8 cellular contexts compared by ENCODE assay signal in the genomic region with DNA sequence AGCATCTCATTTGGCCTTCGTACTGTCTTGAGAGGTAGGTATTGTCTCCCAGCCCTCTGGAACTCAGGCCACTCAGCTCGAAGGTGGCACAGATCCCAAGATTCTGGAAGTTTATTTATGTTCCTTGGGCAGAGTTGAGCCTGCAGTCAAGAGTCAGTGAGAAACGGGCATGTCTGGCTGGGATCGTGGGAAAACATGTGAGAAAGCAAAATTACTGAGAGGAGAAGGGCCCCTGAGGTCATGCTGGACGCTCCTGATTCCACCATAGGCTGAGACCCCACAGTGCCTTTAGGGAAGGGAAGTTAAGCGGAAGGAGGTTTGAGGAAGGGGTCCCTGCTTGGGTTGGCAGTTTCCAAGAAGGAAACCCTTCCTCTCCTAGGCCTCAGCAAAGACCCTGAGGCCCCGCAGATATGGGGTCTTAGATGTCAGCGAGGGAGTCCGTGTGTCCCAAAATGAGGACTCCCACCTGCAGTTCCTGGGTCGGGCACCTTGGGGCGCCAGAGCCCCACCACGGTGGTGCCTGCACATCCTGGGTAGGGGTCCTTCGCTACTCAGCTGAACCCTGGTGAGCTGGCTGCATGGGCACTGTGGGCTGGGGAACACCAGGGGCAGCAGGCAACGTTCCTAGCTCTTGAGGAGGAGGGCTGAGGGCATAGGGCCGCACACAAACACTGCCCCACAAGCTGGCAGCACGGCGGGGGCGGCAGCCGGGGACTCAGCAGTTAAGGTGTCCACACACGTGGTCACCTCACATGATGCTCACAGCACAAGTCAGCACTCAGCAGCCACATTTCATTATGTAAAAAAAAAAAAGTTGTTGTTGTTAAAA. TPM values are rescaled to one million over a fixed set of nuclear protein-coding genes. Genes with fewer than 3 reads are reported as not detected.
DNase-seq lines count a peak whose midpoint lies in the region; ATAC-seq and TF ChIP-seq lines count a peak whose summit lies in the region.

No MANE protein-coding gene starts in this region.

- no peak overlapping the region for H3K4me3 ChIP-seq in fibroblast of lung (replicated peaks in 1 of 4; ENCODE audit: control extremely low read depth in 1 of 4, insufficient read depth in 1 of 4, low read depth in 3 of 4, low read length in 4 of 4)

- peaks cover 7% of the 10 kb centered on the region for H3K4me1 Mint-ChIP-seq in activated T-cell treated with anti-CD3 and anti-CD28 coated beads, Interleukin-2, amount 50 U/mL, for 24 hours (ENCODE audit: low read depth)
- H3K4me1 Mint-ChIP-seq in WTC11, result peaks cover 15% of the 10 kb centered on the region
- H3K4me1 Mint-ChIP-seq in progenitor cell of endocrine pancreas (ENCODE audit: low read depth), result peaks cover 3% of the 10 kb centered on the region

- H3K4me3 Mint-ChIP-seq in activated T-cell treated with anti-CD3 and anti-CD28 coated beads, Interleukin-2, amount 50 U/mL, for 24 hours, result no peak overlapping the region
- H3K4me3 Mint-ChIP-seq in WTC11 (no peak overlapping the region), progenitor cell of endocrine pancreas (ENCODE audit: low read depth) (no peak overlapping the region)

- no peak overlapping the region for H3K9ac ChIP-seq in fibroblast of lung (ENCODE audit: insufficient read depth, low read length)

- peak; percentile 72 for DNase-seq in activated T-cell treated with anti-CD3 and anti-CD28 coated beads, Interleukin-2, amount 50 U/mL, for 24 hours
- DNase-seq in activated T-cell treated with anti-CD3 and anti-CD28 coated beads for 4 hours (no peak), WTC11 (ENCODE audit: low spot score) (peak; percentile 94), fibroblast of lung (ENCODE audit: low read depth in 2 of 2) (peak; percentile 19 to 63), progenitor cell of endocrine pancreas (ENCODE audit: low spot score, unreplicated experiment) (peak; percentile 50), ureter (ENCODE audit: low spot score) (no peak)

- H3K4me2 ChIP-seq in fibroblast of lung (ENCODE audit: extremely low read depth, insufficient read depth, low read length), result no peak overlapping the region

- peaks cover 7% of the 10 kb centered on the region for H3K4me1 ChIP-seq in fibroblast of lung (ENCODE audit: control insufficient read depth, extremely low read depth, insufficient read depth, low read length)

- peaks cover 43% of the 10 kb centered on the region for H3K36me3 Mint-ChIP-seq in activated T-cell treated with anti-CD3 and anti-CD28 coated beads, Interleukin-2, amount 50 U/mL, for 24 hours (ENCODE audit: low read depth)
- H3K36me3 Mint-ChIP-seq in WTC11 (peaks cover 5% of the 10 kb centered on the region; the same call in 1 of the 2 replicates), progenitor cell of endocrine pancreas (ENCODE audit: insufficient read depth) (peaks cover 10% of the 10 kb centered on the region)

- peak; percentile 91 for ATAC-seq in WTC11
- ATAC-seq in HG02884 (IDR thresholded peaks at IDR 0.05; ENCODE audit: unreplicated experiment), result no peak
- no peak for ATAC-seq in GM19035 (IDR thresholded peaks at IDR 0.05; ENCODE audit: unreplicated experiment)

- no peaks in the 10 kb centered on the region for H3K27me3 ChIP-seq in fibroblast of lung (ENCODE audit: control insufficient read depth, insufficient read depth, low read length)

- peaks cover 17% of the 10 kb centered on the region for H3K79me2 ChIP-seq in fibroblast of lung (ENCODE audit: control insufficient read depth, insufficient read depth, low read length)

- no peaks in the 10 kb centered on the region for H3K9me3 ChIP-seq in fibroblast of lung (ENCODE audit: control insufficient read depth, insufficient read depth, low read depth, low read length)

- H3K27me3 Mint-ChIP-seq in activated T-cell treated with anti-CD3 and anti-CD28 coated beads, Interleukin-2, amount 50 U/mL, for 24 hours, result no peaks in the 10 kb centered on the region
- H3K27me3 Mint-ChIP-seq in WTC11 (ENCODE audit: low read depth) (no peaks in the 10 kb centered on the region; the same call in 1 of the 2 replicates), progenitor cell of endocrine pancreas (no peaks in the 10 kb centered on the region)

- H4K20me1 ChIP-seq in fibroblast of lung (ENCODE audit: control insufficient read depth, extremely low read depth, insufficient read depth, low read length), result no peaks in the 10 kb centered on the region

- peaks cover 42% of the 10 kb centered on the region for H3K36me3 ChIP-seq in fibroblast of lung (ENCODE audit: control insufficient read depth, insufficient read depth, low read length)

- no peak overlapping the region for H3K27ac ChIP-seq in fibroblast of lung (ENCODE audit: insufficient read depth, low read length)

- H2AFZ ChIP-seq in fibroblast of lung (ENCODE audit: low read length), result no peak overlapping the region

- peak; percentile 93 for TF ChIP-seq CTCF in WTC11 (IDR thresholded peaks at IDR 0.05)
- TF ChIP-seq CTCF in fibroblast of lung (conservative IDR thresholded peaks at IDR 0.05 in 1 of 2, IDR thresholded peaks at IDR 0.05 in 1 of 2; ENCODE audit: low read depth in 1 of 2, low read length in 2 of 2), result peak; percentile 46 to 55
- TF ChIP-seq CTCF in progenitor cell of endocrine pancreas (IDR thresholded peaks at IDR 0.05; ENCODE audit: unreplicated experiment), result peak; percentile 74

- POLR2A ChIA-PET in WTC11 (lab: Charles Lee), result interaction anchor here (0.5 to 1.9 kb wide), 6 partner anchors 53 to 181 kb away, joined by 3 to 10 read pairs (median 6); partner anchors contain the start of genes PMF1 and SLC25A44

- H3K27ac Mint-ChIP-seq in activated T-cell treated with anti-CD3 and anti-CD28 coated beads, Interleukin-2, amount 50 U/mL, for 24 hours, result peak overlapping the region; percentile 33
- H3K27ac Mint-ChIP-seq in WTC11, result no peak overlapping the region
- peak overlapping the region; percentile 88 for H3K27ac Mint-ChIP-seq in progenitor cell of endocrine pancreas

- no peaks in the 10 kb centered on the region for H3K9me3 Mint-ChIP-seq in activated T-cell treated with anti-CD3 and anti-CD28 coated beads, Interleukin-2, amount 50 U/mL, for 24 hours
- H3K9me3 Mint-ChIP-seq in WTC11, result no peaks in the 10 kb centered on the region
- H3K9me3 Mint-ChIP-seq in progenitor cell of endocrine pancreas (ENCODE audit: low read depth), result no peaks in the 10 kb centered on the region

- CTCF ChIA-PET in WTC11 (lab: Charles Lee), result interaction anchor here (0.5 to 8.4 kb wide), 54 partner anchors 10 to 237 kb away, joined by 3 to 358 read pairs (median 6); partner anchors contain the start of genes ARHGEF2, BGLAP, CCT3 and GLMP

TF ChIP-seq in WTC11, 78 proteins besides CTCF, POLR2A, EP300 and RAD21 (continues in another document):
- TF ChIP-seq NR1H2 (CRISPR knock-in tag; IDR thresholded peaks at IDR 0.05) (no peak), TCF7 (CRISPR knock-in tag; IDR thresholded peaks at IDR 0.05; ENCODE audit: low read depth) (no peak)
- TF ChIP-seq, protein P1, sequence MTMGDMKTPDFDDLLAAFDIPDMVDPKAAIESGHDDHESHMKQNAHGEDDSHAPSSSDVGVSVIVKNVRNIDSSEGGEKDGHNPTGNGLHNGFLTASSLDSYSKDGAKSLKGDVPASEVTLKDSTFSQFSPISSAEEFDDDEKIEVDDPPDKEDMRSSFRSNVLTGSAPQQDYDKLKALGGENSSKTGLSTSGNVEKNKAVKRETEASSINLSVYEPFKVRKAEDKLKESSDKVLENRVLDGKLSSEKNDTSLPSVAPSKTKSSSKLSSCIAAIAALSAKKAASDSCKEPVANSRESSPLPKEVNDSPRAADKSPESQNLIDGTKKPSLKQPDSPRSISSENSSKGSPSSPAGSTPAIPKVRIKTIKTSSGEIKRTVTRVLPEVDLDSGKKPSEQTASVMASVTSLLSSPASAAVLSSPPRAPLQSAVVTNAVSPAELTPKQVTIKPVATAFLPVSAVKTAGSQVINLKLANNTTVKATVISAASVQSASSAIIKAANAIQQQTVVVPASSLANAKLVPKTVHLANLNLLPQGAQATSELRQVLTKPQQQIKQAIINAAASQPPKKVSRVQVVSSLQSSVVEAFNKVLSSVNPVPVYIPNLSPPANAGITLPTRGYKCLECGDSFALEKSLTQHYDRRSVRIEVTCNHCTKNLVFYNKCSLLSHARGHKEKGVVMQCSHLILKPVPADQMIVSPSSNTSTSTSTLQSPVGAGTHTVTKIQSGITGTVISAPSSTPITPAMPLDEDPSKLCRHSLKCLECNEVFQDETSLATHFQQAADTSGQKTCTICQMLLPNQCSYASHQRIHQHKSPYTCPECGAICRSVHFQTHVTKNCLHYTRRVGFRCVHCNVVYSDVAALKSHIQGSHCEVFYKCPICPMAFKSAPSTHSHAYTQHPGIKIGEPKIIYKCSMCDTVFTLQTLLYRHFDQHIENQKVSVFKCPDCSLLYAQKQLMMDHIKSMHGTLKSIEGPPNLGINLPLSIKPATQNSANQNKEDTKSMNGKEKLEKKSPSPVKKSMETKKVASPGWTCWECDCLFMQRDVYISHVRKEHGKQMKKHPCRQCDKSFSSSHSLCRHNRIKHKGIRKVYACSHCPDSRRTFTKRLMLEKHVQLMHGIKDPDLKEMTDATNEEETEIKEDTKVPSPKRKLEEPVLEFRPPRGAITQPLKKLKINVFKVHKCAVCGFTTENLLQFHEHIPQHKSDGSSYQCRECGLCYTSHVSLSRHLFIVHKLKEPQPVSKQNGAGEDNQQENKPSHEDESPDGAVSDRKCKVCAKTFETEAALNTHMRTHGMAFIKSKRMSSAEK (CRISPR knock-in tag; IDR thresholded peaks at IDR 0.05; ENCODE audit: borderline replicate concordance), result no peak

RNA-seq across cellular contexts. Expression of gene SEMA4A, which starts 12.3 kb away (rescaled TPM):
- total RNA-seq in WTC11 (2021), result 6.9 to 12.4 TPM (median 8.7 TPM) in 3 replicates
- total RNA-seq in fibroblast of lung, result 0.77 and 0.99 TPM in 2 replicates
- 0.24 and 0.27 TPM in 2 replicates for polyA plus RNA-seq in fibroblast of lung
- 0.28 and 0.44 TPM in 2 replicates for polyA plus RNA-seq in fibroblast of lung (2012)
- 0.27 and 1.8 TPM in 2 replicates for polyA minus RNA-seq in fibroblast of lung (ENCODE audit: low replicate concordance)
- 2.1 and 3.7 TPM in 2 replicates for total RNA-seq in progenitor cell of endocrine pancreas
- total RNA-seq in ureter, result 49.3 TPM

RNA-seq across cellular contexts. Expression of gene LMNA, which starts 26.6 kb away (rescaled TPM):
- total RNA-seq in WTC11 (2021) (40.7 to 68.8 TPM (median 46.2 TPM) in 3 replicates), fibroblast of lung (780 and 1,150 TPM in 2 replicates), progenitor cell of endocrine pancreas (83.5 and 92.7 TPM in 2 replicates), ureter (444 TPM)
- polyA plus RNA-seq in fibroblast of lung, result 613 and 813 TPM in 2 replicates
- polyA plus RNA-seq in fibroblast of lung (2012), result 891 and 1,369 TPM in 2 replicates
- polyA minus RNA-seq in fibroblast of lung (ENCODE audit: low replicate concordance), result 720 and 826 TPM in 2 replicates

RNA-seq across cellular contexts. Expression of gene SLC25A44, which starts 52.8 kb away (rescaled TPM):
- total RNA-seq in WTC11 (2021) (17.9 to 29.1 TPM (median 19.7 TPM) in 3 replicates), fibroblast of lung (5.4 and 8.4 TPM in 2 replicates), progenitor cell of endocrine pancreas (14.3 and 20.4 TPM in 2 replicates), ureter (24.7 TPM)
- 32.1 and 35.4 TPM in 2 replicates for polyA plus RNA-seq in fibroblast of lung
- 20.3 and 20.5 TPM in 2 replicates for polyA plus RNA-seq in fibroblast of lung (2012)
- 36.8 and 52.8 TPM in 2 replicates for polyA minus RNA-seq in fibroblast of lung (ENCODE audit: low replicate concordance)

RNA-seq across cellular contexts. Expression of gene MEX3A, which starts 58.8 kb away (rescaled TPM):
- total RNA-seq in WTC11 (2021) (66.3 to 79.1 TPM (median 70.6 TPM) in 3 replicates), fibroblast of lung (1.5 and 1.7 TPM in 2 replicates), progenitor cell of endocrine pancreas (112 and 113 TPM in 2 replicates), ureter (1.2 TPM)
- 0.96 and 2.1 TPM in 2 replicates for polyA plus RNA-seq in fibroblast of lung
- polyA plus RNA-seq in fibroblast of lung (2012), result 0.94 and 2.9 TPM in 2 replicates
- 2.4 and 3.9 TPM in 2 replicates for polyA minus RNA-seq in fibroblast of lung (ENCODE audit: low replicate concordance)

Comparison
In these comparisons a context has a peak if more than half of its experiments do, and no peak if none do; other contexts are left out.
1. DNase-seq: peak in activated T-cell treated with anti-CD3 and anti-CD28 coated beads, Interleukin-2, amount 50 U/mL, for 24 hours (single experiment), WTC11 (single experiment), fibroblast of lung (2 of 2) and progenitor cell of endocrine pancreas (single experiment); none in activated T-cell treated with anti-CD3 and anti-CD28 coated beads for 4 hours (single experiment) and ureter (single experiment).
2. Peak in every context shown above with its lines, with median percentiles within 50 percentile points of each other: CTCF ChIP-seq.